34 cellular contexts compared by ENCODE assay signal in genomic region chr11:29826878-29827277, GRCh38.
"Had no signal": no experiment of that assay in that cellular context is flagged by ENCODE, and none has a peak within 500 bp of the region (broad histone marks: within the 10 kb centered on the region; RNA-seq: fewer than 3 reads in every experiment).

No MANE protein-coding gene starts in this region.

- H3K36me3 ChIP-seq: adrenal gland, ascending aorta, cardiac muscle cell had no signal

- H3K27me3 ChIP-seq: adrenal gland, ascending aorta, cardiac muscle cell had no signal

- H3K4me1 Mint-ChIP-seq: activated B cell treated with CpG ODN at 0.5 μM for 24 hours; activated CD4-positive, alpha-beta T cell treated with anti-CD3 and anti-CD28 coated beads, Interleukin-2, amount 10 ng/mL, durations not matched to agents 24 days and 14 days; activated naive CD8-positive, alpha-beta T cell treated with anti-CD3 and anti-CD28 coated beads for 36 hours; activated T-helper 17 cell treated with anti-CD3 and anti-CD28 coated beads, Interleukin-2, amount 50 U/mL, for 72 hours; brain; central memory CD8-positive, alpha-beta T cell; T-cell had no signal

- H3K4me1 ChIP-seq: adrenal gland, ascending aorta had no signal

- H3K4me3 Mint-ChIP-seq: activated B cell treated with CpG ODN at 0.5 μM for 24 hours; activated CD4-positive, alpha-beta memory T cell treated with anti-CD3 and anti-CD28 coated beads for 36 hours; activated CD4-positive, alpha-beta T cell treated with anti-CD3 and anti-CD28 coated beads, Interleukin-2, amount 10 ng/mL, durations not matched to agents 24 days and 14 days; activated CD8-positive, alpha-beta T cell treated with anti-CD3 and anti-CD28 coated beads for 36 hours; activated naive CD4-positive, alpha-beta T cell treated with anti-CD3 and anti-CD28 coated beads for 36 hours; activated naive CD8-positive, alpha-beta T cell treated with anti-CD3 and anti-CD28 coated beads for 36 hours; activated T-cell treated with anti-CD3 and anti-CD28 coated beads, Interleukin-2, amount 50 U/mL, for 4 hours; activated T-cell treated with anti-CD3 and anti-CD28 coated beads, Interleukin-2, amount 50 U/mL, for 72 hours; activated T-helper 1 cell treated with anti-CD3 and anti-CD28 coated beads, Interleukin-12 subunit alpha, Interleukin-12 subunit beta, Interleukin-2, Interleukin-4 antibody, amounts not matched to agents 30 ng/mL and 10 ng/mL and 1 ng/mL, durations not matched to agents 14 hours and 24 hours and 36 hours; activated T-helper 17 cell treated with anti-CD3 and anti-CD28 coated beads, Interleukin-2, amount 50 U/mL, for 72 hours; brain; central memory CD8-positive, alpha-beta T cell; T-cell; T-helper 2 cell treated with Interferon-gamma antibody and Interleukin-4, amounts not matched to agents 5 μg/mL and 100 μg/mL, for 36 hours had no signal

- H3K4me3 ChIP-seq: adrenal gland, ascending aorta, cardiac muscle cell had no signal

- H3K27ac Mint-ChIP-seq: activated B cell treated with CpG ODN at 0.5 μM for 24 hours; activated CD4-positive, alpha-beta memory T cell treated with anti-CD3 and anti-CD28 coated beads for 36 hours; activated CD4-positive, alpha-beta T cell treated with anti-CD3 and anti-CD28 coated beads, Interleukin-2, amount 10 ng/mL, durations not matched to agents 24 days and 14 days; activated CD8-positive, alpha-beta T cell treated with anti-CD3 and anti-CD28 coated beads for 36 hours; activated naive CD4-positive, alpha-beta T cell treated with anti-CD3 and anti-CD28 coated beads for 36 hours; activated naive CD4-positive, alpha-beta T cell treated with anti-CD3 and anti-CD28 coated beads, Interleukin-2, amount 50 U/mL, for 72 hours; activated naive CD8-positive, alpha-beta T cell treated with anti-CD3 and anti-CD28 coated beads for 36 hours; activated T-cell treated with anti-CD3 and anti-CD28 coated beads, Interleukin-2, amount 50 U/mL, for 72 hours; activated T-helper 1 cell treated with anti-CD3 and anti-CD28 coated beads, Interleukin-12 subunit alpha, Interleukin-12 subunit beta, Interleukin-2, Interleukin-4 antibody, amounts not matched to agents 30 ng/mL and 10 ng/mL and 1 ng/mL, durations not matched to agents 14 hours and 24 hours and 36 hours; activated T-helper 17 cell treated with anti-CD3 and anti-CD28 coated beads, Interleukin-2, amount 50 U/mL, for 72 hours; brain; T-cell; T-helper 2 cell treated with Interferon-gamma antibody and Interleukin-4, amounts not matched to agents 5 μg/mL and 100 μg/mL, for 36 hours had no signal

- H3K27me3 Mint-ChIP-seq: activated B cell treated with CpG ODN at 0.5 μM for 24 hours; activated CD4-positive, alpha-beta memory T cell treated with anti-CD3 and anti-CD28 coated beads for 36 hours; activated CD4-positive, alpha-beta T cell treated with anti-CD3 and anti-CD28 coated beads, Interleukin-2, amount 10 ng/mL, durations not matched to agents 24 days and 14 days; activated CD8-positive, alpha-beta T cell treated with anti-CD3 and anti-CD28 coated beads for 36 hours; activated naive CD8-positive, alpha-beta T cell treated with anti-CD3 and anti-CD28 coated beads for 36 hours; activated T-helper 17 cell treated with anti-CD3 and anti-CD28 coated beads, Interleukin-2, amount 50 U/mL, for 72 hours; brain; central memory CD8-positive, alpha-beta T cell; T-cell had no signal

- H3K36me3 Mint-ChIP-seq: activated CD4-positive, alpha-beta memory T cell treated with anti-CD3 and anti-CD28 coated beads for 36 hours; activated naive CD8-positive, alpha-beta T cell treated with anti-CD3 and anti-CD28 coated beads for 36 hours; brain; T-cell had no signal

- H3K27ac ChIP-seq: adrenal gland, ascending aorta, cardiac muscle cell, VCaP had no signal

- H3K9me3 ChIP-seq: adrenal gland, ascending aorta had no signal

- DNase-seq: activated B cell treated with CpG ODN at 0.5 μM for 24 hours; activated CD4-positive, alpha-beta memory T cell treated with anti-CD3 and anti-CD28 coated beads for 36 hours; activated CD4-positive, alpha-beta T cell treated with anti-CD3 and anti-CD28 coated beads for 4 hours; activated CD4-positive, alpha-beta T cell treated with anti-CD3 and anti-CD28 coated beads, Interleukin-2, amount 10 ng/mL, durations not matched to agents 24 days and 14 days; activated CD4-positive, alpha-beta T cell treated with anti-CD3 and anti-CD28 coated beads, Interleukin-2, amount 50 U/mL, for 1 hour; activated CD4-positive, alpha-beta T cell treated with anti-CD3 and anti-CD28 coated beads, Interleukin-2, amount 50 U/mL, for 4 hours; activated CD4-positive, CD25-positive, alpha-beta regulatory T cell treated with anti-CD3 and anti-CD28 coated beads, Interleukin-2, amount 50 U/mL, for 72 hours; activated CD8-positive, alpha-beta memory T cell treated with anti-CD3 and anti-CD28 coated beads, Interleukin-2, amount 50 U/mL, for 4 hours; activated CD8-positive, alpha-beta T cell treated with anti-CD3 and anti-CD28 coated beads for 36 hours; activated effector memory CD4-positive, alpha-beta T cell treated with anti-CD3 and anti-CD28 coated beads, Interleukin-2, amount 50 U/mL, for 16 hours; activated gamma-delta T cell treated with Interleukin-2 at 50 U/mL for 16 hours; activated naive CD4-positive, alpha-beta T cell; activated naive CD4-positive, alpha-beta T cell treated with anti-CD3 and anti-CD28 coated beads for 36 hours; activated naive CD4-positive, alpha-beta T cell treated with anti-CD3 and anti-CD28 coated beads, Interleukin-2, amount 50 U/mL, for 16 hours; activated naive CD8-positive, alpha-beta T cell treated with anti-CD3 and anti-CD28 coated beads for 36 hours; activated T-cell treated with anti-CD3 and anti-CD28 coated beads for 4 hours; activated T-cell treated with anti-CD3 and anti-CD28 coated beads, Interleukin-2, amount 50 U/mL, for 1 hour; activated T-cell treated with anti-CD3 and anti-CD28 coated beads, Interleukin-2, amount 50 U/mL, for 4 hours; activated T-cell treated with anti-CD3 and anti-CD28 coated beads, Interleukin-2, amount 50 U/mL, for 72 hours; adrenal gland; amniotic stem cell; cerebellar nuclear complex; T-cell; T-helper 2 cell; T-helper 9 cell had no signal

- ATAC-seq: activated CD8-positive, alpha-beta T cell treated with anti-CD3 and anti-CD28 coated beads for 36 hours; activated naive CD4-positive, alpha-beta T cell treated with anti-CD3 and anti-CD28 coated beads, Interleukin-2, amount 50 U/mL, for 72 hours; activated T-cell treated with anti-CD3 and anti-CD28 coated beads, Interleukin-2, amount 50 U/mL, for 4 hours; activated T-cell treated with anti-CD3 and anti-CD28 coated beads, Interleukin-2, amount 50 U/mL, for 72 hours; activated T-helper 17 cell treated with anti-CD3 and anti-CD28 coated beads, Interleukin-2, amount 50 U/mL, for 72 hours; T-cell had no signal
